In the genomic region with DNA sequence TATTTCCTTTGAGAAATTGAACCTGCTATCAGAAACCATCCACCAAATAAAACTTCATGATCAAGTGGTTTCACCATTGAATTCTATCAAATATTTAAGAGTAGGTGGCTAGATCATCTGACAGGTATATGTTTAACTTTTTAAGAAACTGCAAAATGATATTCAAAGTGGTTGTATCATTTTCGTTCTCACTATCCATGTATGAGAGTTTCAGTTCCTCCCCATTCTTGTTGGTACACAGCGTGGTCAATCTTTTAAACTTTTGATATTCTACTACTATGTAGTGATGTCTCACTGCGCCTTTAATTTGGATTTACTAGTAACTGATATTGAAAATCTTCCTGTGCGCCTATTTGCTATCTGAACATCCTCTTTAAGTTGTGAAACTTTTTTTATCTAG, we compare ENCODE assay signal across 14 cellular contexts.
DNase-seq lines count a peak whose midpoint lies in the region; ATAC-seq lines count a peak whose summit lies in the region.
"Had no signal": no experiment of that assay in that cellular context is flagged by ENCODE, and none has a peak within 500 bp of the region (broad histone marks: within the 10 kb centered on the region; RNA-seq: fewer than 3 reads in every experiment).

No MANE protein-coding gene starts in this region.

- H3K36me3 Mint-ChIP-seq in memory B cell = peaks cover 14% of the 10 kb centered on the region
- H3K36me3 Mint-ChIP-seq in activated T-helper 17 cell treated with anti-CD3 and anti-CD28 coated beads, Interleukin-2, amount 50 U/mL, for 72 hours (ENCODE audit: low read depth) = peaks cover 17% of the 10 kb centered on the region
- peaks cover 32% of the 10 kb centered on the region for H3K36me3 Mint-ChIP-seq in activated T-cell treated with anti-CD3 and anti-CD28 coated beads, Interleukin-2, amount 50 U/mL, for 4 hours (ENCODE audit: insufficient read depth)

- peaks cover 13% of the 10 kb centered on the region for H3K4me1 Mint-ChIP-seq in memory B cell
- H3K4me1 Mint-ChIP-seq in activated T-helper 17 cell treated with anti-CD3 and anti-CD28 coated beads, Interleukin-2, amount 50 U/mL, for 72 hours = peaks cover 9% of the 10 kb centered on the region
- no peaks in the 10 kb centered on the region for H3K4me1 Mint-ChIP-seq in activated T-cell treated with anti-CD3 and anti-CD28 coated beads, Interleukin-2, amount 50 U/mL, for 4 hours (ENCODE audit: low read depth)

- H3K4me3 Mint-ChIP-seq in memory B cell = peak overlapping the region; percentile 45
- no peak overlapping the region for H3K4me3 Mint-ChIP-seq in activated T-helper 17 cell treated with anti-CD3 and anti-CD28 coated beads, Interleukin-2, amount 50 U/mL, for 72 hours
- no peak overlapping the region for H3K4me3 Mint-ChIP-seq in activated T-cell treated with anti-CD3 and anti-CD28 coated beads, Interleukin-2, amount 50 U/mL, for 4 hours
- H3K4me3 Mint-ChIP-seq: activated naive CD8-positive, alpha-beta T cell treated with anti-CD3 and anti-CD28 coated beads for 36 hours had no signal

- DNase-seq in memory B cell (ENCODE audit: low spot score in 2 of 2) (no peak), posterior vena cava (ENCODE audit: low spot score) (no peak)
- DNase-seq in activated T-cell treated with anti-CD3 and anti-CD28 coated beads, Interleukin-2, amount 50 U/mL, for 4 hours = no peak
- DNase-seq: activated naive CD8-positive, alpha-beta T cell treated with anti-CD3 and anti-CD28 coated beads for 36 hours; activated T-cell treated with anti-CD3 and anti-CD28 coated beads for 4 hours; C1 segment of cervical spinal cord; NCI-H1694; NCI-H526; testis had no signal

- ATAC-seq in GM18867 (IDR thresholded peaks at IDR 0.05; ENCODE audit: unreplicated experiment) (peak; percentile 88), GM21619 (IDR thresholded peaks at IDR 0.05; ENCODE audit: unreplicated experiment) (peak; percentile 63), HG03342 (IDR thresholded peaks at IDR 0.05; ENCODE audit: unreplicated experiment) (peak; percentile 61), memory B cell (ENCODE audit: low read depth) (peak; percentile 81)
- ATAC-seq in activated T-helper 17 cell treated with anti-CD3 and anti-CD28 coated beads, Interleukin-2, amount 50 U/mL, for 72 hours (replicated peaks) = no peak
- no peak for ATAC-seq in activated T-cell treated with anti-CD3 and anti-CD28 coated beads, Interleukin-2, amount 50 U/mL, for 4 hours
- ATAC-seq: left lobe of liver had no signal

- H3K27me3 Mint-ChIP-seq in memory B cell = no peaks in the 10 kb centered on the region
- H3K27me3 Mint-ChIP-seq in activated T-helper 17 cell treated with anti-CD3 and anti-CD28 coated beads, Interleukin-2, amount 50 U/mL, for 72 hours = no peaks in the 10 kb centered on the region
- H3K27me3 Mint-ChIP-seq in activated T-cell treated with anti-CD3 and anti-CD28 coated beads, Interleukin-2, amount 50 U/mL, for 4 hours (ENCODE audit: low read depth) = no peaks in the 10 kb centered on the region
- H3K27me3 Mint-ChIP-seq: activated naive CD8-positive, alpha-beta T cell treated with anti-CD3 and anti-CD28 coated beads for 36 hours had no signal

- H3K27ac Mint-ChIP-seq in memory B cell = no peak overlapping the region
- no peak overlapping the region for H3K27ac Mint-ChIP-seq in activated T-helper 17 cell treated with anti-CD3 and anti-CD28 coated beads, Interleukin-2, amount 50 U/mL, for 72 hours
- H3K27ac Mint-ChIP-seq: activated naive CD8-positive, alpha-beta T cell treated with anti-CD3 and anti-CD28 coated beads for 36 hours had no signal

- intact Hi-C loops in posterior vena cava (cut with DNase I) = no loop called here

- peaks cover 11% of the 10 kb centered on the region for H3K9me3 Mint-ChIP-seq in memory B cell
- H3K9me3 Mint-ChIP-seq in activated T-helper 17 cell treated with anti-CD3 and anti-CD28 coated beads, Interleukin-2, amount 50 U/mL, for 72 hours = peaks cover 14% of the 10 kb centered on the region
- H3K9me3 Mint-ChIP-seq in activated T-cell treated with anti-CD3 and anti-CD28 coated beads, Interleukin-2, amount 50 U/mL, for 4 hours = peaks cover 34% of the 10 kb centered on the region

Comparison
In these comparisons a context has a peak if more than half of its experiments do, and no peak if none do; other contexts are left out.
1. ATAC-seq: peak in GM18867 (single experiment), GM21619 (single experiment), HG03342 (single experiment) and memory B cell (single experiment); none in activated T-helper 17 cell treated with anti-CD3 and anti-CD28 coated beads, Interleukin-2, amount 50 U/mL, for 72 hours (single experiment) and activated T-cell treated with anti-CD3 and anti-CD28 coated beads, Interleukin-2, amount 50 U/mL, for 4 hours (0 of 2).